Comparison of ENCODE assay signal across 8 cellular contexts in the genomic region with DNA sequence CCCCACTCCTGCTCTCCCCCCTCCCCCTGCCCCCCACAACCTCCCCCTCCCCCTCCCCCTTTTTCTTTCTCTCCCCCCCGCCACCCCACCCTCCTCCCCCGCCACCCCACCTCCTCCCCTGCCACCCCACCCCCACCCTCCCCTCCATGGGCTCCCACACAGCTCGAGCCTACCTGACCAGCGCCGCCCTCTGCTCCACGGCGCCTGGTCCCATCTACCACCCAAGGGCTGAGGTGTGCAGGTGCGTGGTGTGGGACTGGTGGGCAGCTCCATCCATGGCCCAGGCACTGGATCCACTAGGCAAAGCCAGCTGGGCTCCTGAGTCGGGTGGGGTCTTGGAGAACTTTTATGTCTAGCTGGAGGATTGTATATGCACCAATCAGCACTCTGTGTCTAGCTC.
"Had no signal": no experiment of that assay in that cellular context is flagged by ENCODE, and none has a peak within 500 bp of the region (broad histone marks: within the 10 kb centered on the region; RNA-seq: fewer than 3 reads in every experiment).

No MANE protein-coding gene starts in this region.

- H3K4me1 Mint-ChIP-seq: GM23338 had no signal

- H3K4me3 Mint-ChIP-seq: GM23338, H9, HFFc6 had no signal

- DNase-seq: GM23248, GOT3, H7, H9, HCEC 1CT, HFFc6 had no signal

- H3K27ac Mint-ChIP-seq: GM23338, H9, HFFc6 had no signal

- ATAC-seq: GM23338, HCT116 had no signal
